ENCODE assay signal across 24 cellular contexts in genomic region chr10:101772017-101772894, GRCh38. TPM values are rescaled to one million over a fixed set of nuclear protein-coding genes. Genes with fewer than 3 reads are reported as not detected.
A peak's percentile ranks its signal among the peaks of the same experiment; 100 is the strongest.
DNase-seq lines count a peak whose midpoint lies in the region; ATAC-seq and TF ChIP-seq lines count a peak whose summit lies in the region.
"Had no signal": no experiment of that assay in that cellular context is flagged by ENCODE, and none has a peak within 500 bp of the region (broad histone marks: within the 10 kb centered on the region; RNA-seq: fewer than 3 reads in every experiment).

No MANE protein-coding gene starts in this region.

- peak overlapping the region; percentile 53 for H3K18ac ChIP-seq in neuronal stem cell (ENCODE audit: low read length)

- 60% methylated on average over 3 of the region's 6 CpGs for WGBS in SK-N-SH (ENCODE audit: low lambda C conversion rate)
- WGBS in neuronal stem cell (ENCODE audit: extremely low coverage in 2 of 2, insufficient read length in 2 of 2, insufficient replicate concordance in 1 of 2), 2 donors, result no CpG with 5 or more reads among the region's 6 CpGs

- H2AFZ ChIP-seq in SK-N-SH (ENCODE audit: low read depth), result no peak overlapping the region
- H2AFZ ChIP-seq in neuronal stem cell (ENCODE audit: low read length), result no peak overlapping the region

- TF ChIP-seq RAD21 in SK-N-SH (IDR thresholded peaks at IDR 0.05; ENCODE audit: low read length), result no peak

- H3K9ac ChIP-seq in SK-N-SH (no peak overlapping the region), neuronal stem cell (ENCODE audit: low read depth, low read length, poor library complexity) (peak overlapping the region; percentile 81)

- H3K4me1 Mint-ChIP-seq in mesothelial cell of epicardium, result peaks cover 7% of the 10 kb centered on the region

- no peaks in the 10 kb centered on the region for H3K79me2 ChIP-seq in SK-N-SH (ENCODE audit: insufficient read depth)

- no peaks in the 10 kb centered on the region for H4K20me1 ChIP-seq in SK-N-SH (ENCODE audit: insufficient read depth)

- no peaks in the 10 kb centered on the region; a peak in 1 of 4 replicates for H3K4me1 ChIP-seq in SK-N-SH (ENCODE audit: control insufficient read depth in 1 of 2, insufficient read depth in 2 of 2, low read depth in 1 of 2, low read length in 1 of 2)
- H3K4me1 ChIP-seq in neuronal stem cell (ENCODE audit: control insufficient read depth in 2 of 2, insufficient read depth in 1 of 2, low read depth in 1 of 2, low read length in 2 of 2), result peaks cover 0 to 38% of the 10 kb centered on the region in 2 donors

- POLR2A ChIA-PET in SK-N-SH (lab: Yijun Ruan, JAX), result no interaction called here

- no peak for TF ChIP-seq EP300 in SK-N-SH (IDR thresholded peaks at IDR 0.05; ENCODE audit: borderline replicate concordance in 1 of 2, low read depth in 1 of 2, low read length in 1 of 2)

- H3K27me3 ChIP-seq in SK-N-SH (ENCODE audit: insufficient read depth) (no peaks in the 10 kb centered on the region), neuronal stem cell (ENCODE audit: control insufficient read depth in 3 of 3, insufficient read depth in 3 of 3, low read depth in 1 of 3, low read length in 3 of 3) (peaks cover 0 to 96% (median 23%) of the 10 kb centered on the region in 3 experiments)

- peaks cover 8% of the 10 kb centered on the region for H3K79me1 ChIP-seq in neuronal stem cell (ENCODE audit: low read depth, low read length)

- peak overlapping the region; percentile 57 for H2BK5ac ChIP-seq in neuronal stem cell (ENCODE audit: low read length)

- no peaks in the 10 kb centered on the region for H3F3A ChIP-seq in SK-N-SH (replicated peaks; ENCODE audit: insufficient read depth)

- TF ChIP-seq CTCF in SK-N-SH (IDR thresholded peaks at IDR 0.05), result no peak
- TF ChIP-seq CTCF in coronary artery (IDR thresholded peaks at IDR 0.05), result no peak
- no peak for TF ChIP-seq CTCF in mesothelial cell of epicardium (IDR thresholded peaks at IDR 0.05; ENCODE audit: unreplicated experiment)

- no peaks in the 10 kb centered on the region for H3K36me3 Mint-ChIP-seq in mesothelial cell of epicardium
- H3K36me3 Mint-ChIP-seq: CD8-positive, alpha-beta memory T cell had no signal

- H3K4me3 Mint-ChIP-seq in mesothelial cell of epicardium, result no peak overlapping the region
- H3K4me3 Mint-ChIP-seq: HFFc6 had no signal

- no peak overlapping the region for H4K8ac ChIP-seq in neuronal stem cell (ENCODE audit: low read depth, low read length)

- no peak overlapping the region for H3K4ac ChIP-seq in neuronal stem cell (ENCODE audit: low read length)

- no peak overlapping the region for H3K23ac ChIP-seq in neuronal stem cell (ENCODE audit: low read depth, low read length, poor library complexity)

- peak overlapping the region; percentile 5 for H2BK15ac ChIP-seq in neuronal stem cell (ENCODE audit: low read length)

- H3K27ac ChIP-seq in SK-N-SH (ENCODE audit: low read depth in 2 of 2, low read length in 1 of 2) (no peak overlapping the region), coronary artery (no peak overlapping the region), neuronal stem cell (replicated peaks; ENCODE audit: low read length) (no peak overlapping the region)
- H3K27ac ChIP-seq: 22Rv1 had no signal

- H3K27me3 Mint-ChIP-seq in mesothelial cell of epicardium (ENCODE audit: low read depth), result peaks cover 89% of the 10 kb centered on the region

- H3K14ac ChIP-seq in neuronal stem cell (ENCODE audit: low read length), result peak overlapping the region; percentile 42

- no peak overlapping the region for H2BK120ac ChIP-seq in neuronal stem cell (ENCODE audit: low read depth, low read length)

- CTCF ChIA-PET in SK-N-SH (lab: Yijun Ruan, JAX), result interaction anchor here (0.8 to 4.0 kb wide), 6 partner anchors 10 to 559 kb away, joined by 3 to 35 read pairs (median 5); partner anchors contain the start of gene NPM3

- H3K9me3 Mint-ChIP-seq in mesothelial cell of epicardium, result no peaks in the 10 kb centered on the region
- H3K9me3 Mint-ChIP-seq: CD8-positive, alpha-beta memory T cell; HFFc6 had no signal

- peak overlapping the region; percentile 6 for H2AK5ac ChIP-seq in neuronal stem cell (ENCODE audit: low read depth, low read length)

- peak; percentile 14 for DNase-seq in SK-N-SH
- peak; percentile 53 for DNase-seq in coronary artery (ENCODE audit: low spot score)
- no peak for DNase-seq in neuronal stem cell (ENCODE audit: low spot score)
- no peak for DNase-seq in SHP77 treated with DMSO at 0.1 percent for 48 hours (lab: John Stamatoyannopoulos, UW)
- no peak for DNase-seq in mesothelial cell of epicardium (ENCODE audit: low spot score in 2 of 2, unreplicated experiment in 2 of 2)
- no peak for DNase-seq in SW480 (ENCODE audit: low spot score)
- DNase-seq in hepatic stellate cell (ENCODE audit: low spot score), result no peak
- DNase-seq: ACHN; AML-193; C1 segment of cervical spinal cord; Calu3; CD8-positive, alpha-beta memory T cell; DMS153; HFFc6; Kasumi-1; NCI-H1694 treated with DMSO at 0.1 percent for 48 hours; NCI-H2081 treated with DMSO at 0.1 percent for 48 hours; NCI-H446; NCI-H526; OCI-M1 had no signal

- no peak overlapping the region for H2BK12ac ChIP-seq in neuronal stem cell (ENCODE audit: low read length)

- H3K27ac Mint-ChIP-seq in mesothelial cell of epicardium, result no peak overlapping the region
- H3K27ac Mint-ChIP-seq: HFFc6 had no signal

- H3K4me2 ChIP-seq in SK-N-SH (no peak overlapping the region), neuronal stem cell (ENCODE audit: insufficient read depth, low read length, poor library complexity, severe bottlenecking) (no peak overlapping the region)

- no peaks in the 10 kb centered on the region for H3K9me3 ChIP-seq in SK-N-SH
- no peaks in the 10 kb centered on the region for H3K9me3 ChIP-seq in neuronal stem cell (replicated peaks in 1 of 2; ENCODE audit: control insufficient read depth in 2 of 2, insufficient read depth in 1 of 2, low read depth in 1 of 2, low read length in 2 of 2)

- H3K36me3 ChIP-seq in SK-N-SH (replicated peaks in 1 of 2; ENCODE audit: control insufficient read depth in 1 of 2, insufficient read depth in 2 of 2, low read length in 1 of 2), result no peaks in the 10 kb centered on the region
- peaks cover 0 to 2% of the 10 kb centered on the region in 2 donors for H3K36me3 ChIP-seq in neuronal stem cell (replicated peaks in 1 of 2; ENCODE audit: control insufficient read depth in 2 of 2, insufficient read depth in 2 of 2, low read length in 2 of 2)

- H3K9me2 ChIP-seq in SK-N-SH, result no peaks in the 10 kb centered on the region

- no peak overlapping the region for H4K91ac ChIP-seq in neuronal stem cell (ENCODE audit: low read depth, low read length, poor library complexity)

- no peak overlapping the region for H3K4me3 ChIP-seq in SK-N-SH (ENCODE audit: low read depth in 2 of 2, low read length in 1 of 2)
- H3K4me3 ChIP-seq in coronary artery, result no peak overlapping the region
- H3K4me3 ChIP-seq in neuronal stem cell (ENCODE audit: low read length in 2 of 2), result no peak overlapping the region

- no peak for ATAC-seq in SK-N-SH treated with all-trans-retinoic acid at 6 μM for 48 hours

TF ChIP-seq in SK-N-SH, 30 proteins besides CTCF, POLR2A, EP300 and RAD21 (continues in another document):
- TF ChIP-seq, protein P1, sequence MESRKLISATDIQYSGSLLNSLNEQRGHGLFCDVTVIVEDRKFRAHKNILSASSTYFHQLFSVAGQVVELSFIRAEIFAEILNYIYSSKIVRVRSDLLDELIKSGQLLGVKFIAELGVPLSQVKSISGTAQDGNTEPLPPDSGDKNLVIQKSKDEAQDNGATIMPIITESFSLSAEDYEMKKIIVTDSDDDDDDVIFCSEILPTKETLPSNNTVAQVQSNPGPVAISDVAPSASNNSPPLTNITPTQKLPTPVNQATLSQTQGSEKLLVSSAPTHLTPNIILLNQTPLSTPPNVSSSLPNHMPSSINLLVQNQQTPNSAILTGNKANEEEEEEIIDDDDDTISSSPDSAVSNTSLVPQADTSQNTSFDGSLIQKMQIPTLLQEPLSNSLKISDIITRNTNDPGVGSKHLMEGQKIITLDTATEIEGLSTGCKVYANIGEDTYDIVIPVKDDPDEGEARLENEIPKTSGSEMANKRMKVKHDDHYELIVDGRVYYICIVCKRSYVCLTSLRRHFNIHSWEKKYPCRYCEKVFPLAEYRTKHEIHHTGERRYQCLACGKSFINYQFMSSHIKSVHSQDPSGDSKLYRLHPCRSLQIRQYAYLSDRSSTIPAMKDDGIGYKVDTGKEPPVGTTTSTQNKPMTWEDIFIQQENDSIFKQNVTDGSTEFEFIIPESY (IDR thresholded peaks at IDR 0.05; ENCODE audit: borderline replicate concordance, low read depth), result no peak

TF ChIP-seq in SK-N-SH treated with all-trans-retinoic acid at 6 μM for 48 hours, 23 proteins besides CTCF, POLR2A, EP300 and RAD21:
- TF ChIP-seq ZNF70 (CRISPR knock-in tag; IDR thresholded peaks at IDR 0.05), result no peak
- no peak for TF ChIP-seq SNAI2 (CRISPR knock-in tag; IDR thresholded peaks at IDR 0.05)

RNA-seq across cellular contexts. Expression of gene FGF8, which starts 3.7 kb away (rescaled TPM):
- polyA plus RNA-seq in SK-N-SH (2012; rRNA removed), result 0.34 TPM in 1 of 2 replicates, not detected in the other
- polyA plus RNA-seq in SK-N-SH (2012; cell fraction: cytosol; rRNA removed), result 0.06 TPM in 1 of 2 replicates, not detected in the other
- 1.1 and 1.8 TPM in 2 replicates for polyA plus RNA-seq in SK-N-SH (2012; cell fraction: nucleus; rRNA removed)
- polyA plus RNA-seq in neuronal stem cell (2013, experiment 1 of 2), result 91.9 TPM
- polyA plus RNA-seq in neuronal stem cell (2013, experiment 2 of 2), result 86.1 TPM
- not detected in 3 replicates for total RNA-seq in mesothelial cell of epicardium
- total RNA-seq: Calu3; CD8-positive, alpha-beta memory T cell; HFFc6; MCF 10A; SK-MEL-5 had no signal
- polyA plus RNA-seq: CD8-positive, alpha-beta memory T cell had no signal

RNA-seq across cellular contexts. Expression of gene NPM3, which starts 11.0 kb away (rescaled TPM):
- 89.3 and 105 TPM in 2 replicates for polyA plus RNA-seq in SK-N-SH (2012; rRNA removed)
- 71.2 and 96.6 TPM in 2 replicates for polyA plus RNA-seq in SK-N-SH (2012; cell fraction: cytosol; rRNA removed)
- 43.9 and 55.4 TPM in 2 replicates for polyA plus RNA-seq in SK-N-SH (2012; cell fraction: nucleus; rRNA removed)
- 105 TPM for polyA plus RNA-seq in neuronal stem cell (2013, experiment 1 of 2)
- 108 TPM for polyA plus RNA-seq in neuronal stem cell (2013, experiment 2 of 2)
- total RNA-seq in mesothelial cell of epicardium, result 42.4 to 45.6 TPM (median 45.2 TPM) in 3 replicates

RNA-seq across cellular contexts. Expression of gene OGA, which starts 46.0 kb away (rescaled TPM):
- 24.8 and 36.6 TPM in 2 replicates for polyA plus RNA-seq in SK-N-SH (2012; rRNA removed)
- 23.2 and 28.1 TPM in 2 replicates for polyA plus RNA-seq in SK-N-SH (2012; cell fraction: cytosol; rRNA removed)
- 70.8 and 133 TPM in 2 replicates for polyA plus RNA-seq in SK-N-SH (2012; cell fraction: nucleus; rRNA removed)
- polyA plus RNA-seq in neuronal stem cell (2013, experiment 1 of 2), result 74.9 TPM
- polyA plus RNA-seq in neuronal stem cell (2013, experiment 2 of 2), result 76.0 TPM
- 162 to 168 TPM (median 165 TPM) in 3 replicates for total RNA-seq in mesothelial cell of epicardium

Comparison
In these comparisons a context has a peak if more than half of its experiments do, and no peak if none do; other contexts are left out.
1. DNase-seq: peak in SK-N-SH (single experiment) and coronary artery (single experiment); none in neuronal stem cell (single experiment), SHP77 treated with DMSO at 0.1 percent for 48 hours (single experiment), mesothelial cell of epicardium (0 of 2), SW480 (single experiment) and hepatic stellate cell (single experiment).